Comparison of ENCODE assay signal across 18 cellular contexts in the genomic region with DNA sequence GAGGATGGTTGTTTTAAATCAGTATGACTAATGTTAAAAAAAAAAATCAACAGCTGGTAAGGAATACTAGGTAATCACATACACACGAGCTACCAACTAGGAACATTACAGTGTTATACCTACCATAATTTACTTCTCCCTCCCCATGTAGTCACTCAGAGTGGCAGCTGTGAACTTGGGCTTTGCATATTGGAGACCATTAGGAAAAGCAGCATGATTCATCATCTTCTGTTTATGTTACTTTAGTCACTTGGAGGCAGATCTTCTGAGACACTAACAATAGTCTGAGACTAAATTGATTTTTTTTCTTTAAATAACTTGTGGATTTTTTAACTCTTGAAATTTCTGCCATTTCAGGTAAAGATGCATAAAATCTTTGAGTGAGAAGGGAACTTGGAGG.
A peak's percentile ranks its signal among the peaks of the same experiment; 100 is the strongest.
DNase-seq lines count a peak whose midpoint lies in the region; ATAC-seq, FAIRE-seq and TF ChIP-seq lines count a peak whose summit lies in the region.
"Had no signal": no experiment of that assay in that cellular context is flagged by ENCODE, and none has a peak within 500 bp of the region (broad histone marks: within the 10 kb centered on the region; RNA-seq: fewer than 3 reads in every experiment).

No MANE protein-coding gene starts in this region.

- H3K27ac Mint-ChIP-seq in astrocyte (ENCODE audit: unreplicated experiment) = no peak overlapping the region
- H3K27ac Mint-ChIP-seq: natural killer cell treated with Interleukin-12 subunit alpha and Interleukin-12 subunit beta and Interleukin-15 and Interleukin-18, amount 100 ng/mL, for 72 hours had no signal

- no peaks in the 10 kb centered on the region for H3K9me2 ChIP-seq in GM23248 (ENCODE audit: insufficient read depth)

- H3K4me1 Mint-ChIP-seq in astrocyte (ENCODE audit: low read depth, unreplicated experiment) = peaks cover 5% of the 10 kb centered on the region

- no peak overlapping the region for H3K4me3 Mint-ChIP-seq in astrocyte (ENCODE audit: unreplicated experiment)
- H3K4me3 Mint-ChIP-seq: activated T-cell treated with anti-CD3 and anti-CD28 coated beads, Interleukin-2, amount 50 U/mL, for 4 hours; natural killer cell treated with Interleukin-12 subunit alpha and Interleukin-12 subunit beta and Interleukin-15 and Interleukin-18, amount 100 ng/mL, for 72 hours had no signal

- H3K27me3 ChIP-seq in GM23248 (replicated peaks; ENCODE audit: insufficient read depth) = no peaks in the 10 kb centered on the region
- H3K27me3 ChIP-seq in astrocyte (ENCODE audit: insufficient read depth, low read length) = no peaks in the 10 kb centered on the region
- H3K27me3 ChIP-seq: colonic mucosa had no signal

- no peaks in the 10 kb centered on the region for H3K9me3 ChIP-seq in GM23248 (ENCODE audit: low read depth)
- H3K9me3 ChIP-seq in astrocyte (ENCODE audit: insufficient read depth, low read depth, low read length) = no peaks in the 10 kb centered on the region
- H3K9me3 ChIP-seq: colonic mucosa, thoracic aorta had no signal

- DNase-seq in A172 (ENCODE audit: low spot score) = peak; percentile 19
- DNase-seq in GM23248 = peak; percentile 80
- peak; percentile 58 for DNase-seq in astrocyte (ENCODE audit: low read depth)
- DNase-seq in glomerular visceral epithelial cell (ENCODE audit: extremely low spot score) = peak; percentile 40
- DNase-seq in KG1 (lab: John Stamatoyannopoulos, UW) = no peak
- DNase-seq in germinal center (ENCODE audit: low spot score) = no peak
- DNase-seq in NK-92 (lab: John Stamatoyannopoulos, UW; ENCODE audit: unreplicated experiment) = no peak
- DNase-seq: activated CD4-positive, alpha-beta T cell treated with anti-CD3 and anti-CD28 coated beads, Interleukin-2, amount 50 U/mL, for 4 hours; activated T-cell treated with anti-CD3 and anti-CD28 coated beads, Interleukin-2, amount 50 U/mL, for 4 hours; Caco-2; colonic mucosa; NCI-H1092; NCI-H226; stimulated activated CD4-positive, alpha-beta T cell treated with anti-CD3 and anti-CD28 coated beads, Interleukin-1b, Interleukin-23, amount 100 ng/mL, for 48 hours; T1000 had no signal

- no peak overlapping the region for H3K9ac ChIP-seq in GM23248
- no peak overlapping the region for H3K9ac ChIP-seq in astrocyte (ENCODE audit: low read length)

- no peak for TF ChIP-seq CTCF in astrocyte (IDR thresholded peaks at IDR 0.05; ENCODE audit: insufficient read depth, low read depth, low read length)

- H3K4me2 ChIP-seq in GM23248 (ENCODE audit: unreplicated experiment) = no peak overlapping the region
- no peak overlapping the region for H3K4me2 ChIP-seq in astrocyte (ENCODE audit: low read length)

- no peaks in the 10 kb centered on the region for H3K36me3 Mint-ChIP-seq in astrocyte (ENCODE audit: low read depth, unreplicated experiment)

- ATAC-seq in HG02571 (IDR thresholded peaks at IDR 0.05; ENCODE audit: unreplicated experiment) = no peak
- ATAC-seq: activated T-cell treated with anti-CD3 and anti-CD28 coated beads, Interleukin-2, amount 50 U/mL, for 4 hours; natural killer cell treated with Interleukin-12 subunit alpha and Interleukin-12 subunit beta and Interleukin-15 and Interleukin-18, amount 100 ng/mL, for 72 hours had no signal

- no peaks in the 10 kb centered on the region for H3K36me3 ChIP-seq in GM23248 (ENCODE audit: low read depth)
- H3K36me3 ChIP-seq in astrocyte (ENCODE audit: insufficient read depth, low read length) = no peaks in the 10 kb centered on the region
- H3K36me3 ChIP-seq: colonic mucosa, thoracic aorta had no signal

- no peaks in the 10 kb centered on the region for H3K27me3 Mint-ChIP-seq in astrocyte (ENCODE audit: low read depth, unreplicated experiment)

- in situ Hi-C loops in GM23248 (cut with MboI) = no loop called here

- H4K20me1 ChIP-seq in GM23248 (ENCODE audit: insufficient read depth) (no peaks in the 10 kb centered on the region), astrocyte (ENCODE audit: insufficient read depth, low read length) (no peaks in the 10 kb centered on the region)

- H3K4me3 ChIP-seq in GM23248 (no peak overlapping the region), astrocyte (ENCODE audit: insufficient read depth, low read depth, low read length) (no peak overlapping the region)
- H3K4me3 ChIP-seq: colonic mucosa, thoracic aorta had no signal

- WGBS in GM23248 (ENCODE audit: low coverage in 1 of 2, low lambda C conversion rate in 2 of 2, missing lambda C conversion rate in 2 of 2), 2 experiments = 0 to 3% methylated on average over 1 of the region's 1 CpG

- H3F3A ChIP-seq in GM23248 (ENCODE audit: insufficient read depth) = 0 out of 2 replicates have a peak, but pooled peaks cover 7% of the 10 kb centered on the region

- H2AFZ ChIP-seq in GM23248 (peak overlapping the region; percentile 22; the same call in 1 of the 2 replicates), astrocyte (ENCODE audit: low read depth, low read length) (no peak overlapping the region)

- FAIRE-seq in astrocyte (lab: Jason Lieb, UNC) = peak; percentile 81

- H3K4me1 ChIP-seq in GM23248 (ENCODE audit: insufficient read depth) (peaks cover 17% of the 10 kb centered on the region), astrocyte (ENCODE audit: insufficient read depth, low read length) (no peaks in the 10 kb centered on the region)
- H3K4me1 ChIP-seq: Caco-2, colonic mucosa had no signal

- H3K79me2 ChIP-seq in GM23248 (ENCODE audit: insufficient read depth) (no peaks in the 10 kb centered on the region), astrocyte (ENCODE audit: insufficient read depth, low read length) (no peaks in the 10 kb centered on the region)

- no peak overlapping the region for H3K27ac ChIP-seq in GM23248
- no peak overlapping the region for H3K27ac ChIP-seq in astrocyte (ENCODE audit: low read depth, low read length)
- H3K27ac ChIP-seq: colonic mucosa, thoracic aorta had no signal

- peaks cover 11% of the 10 kb centered on the region for H3K9me3 Mint-ChIP-seq in astrocyte (ENCODE audit: unreplicated experiment)

Comparison
In these comparisons a context has a peak if more than half of its experiments do, and no peak if none do; other contexts are left out.
1. DNase-seq: peak in A172 (single experiment), GM23248 (single experiment), astrocyte (single experiment) and glomerular visceral epithelial cell (single experiment); none in KG1 (single experiment), germinal center (single experiment) and NK-92 (single experiment).